Comparison of ENCODE assay signal across 20 cellular contexts in genomic region chr6:3724451-3725144, GRCh38. TPM values are rescaled to one million over a fixed set of nuclear protein-coding genes. Genes with fewer than 3 reads are reported as not detected.
DNase-seq lines count a peak whose midpoint lies in the region; ATAC-seq and TF ChIP-seq lines count a peak whose summit lies in the region.
"Had no signal": no experiment of that assay in that cellular context is flagged by ENCODE, and none has a peak within 500 bp of the region (broad histone marks: within the 10 kb centered on the region; RNA-seq: fewer than 3 reads in every experiment).

No MANE protein-coding gene starts in this region.

- peak overlapping the region in 1 of 2 donors; percentile 81 for H3K27ac ChIP-seq in coronary artery
- H3K27ac ChIP-seq in mesenchymal stem cell (ENCODE audit: low read length, poor library complexity, severe bottlenecking) = no peak overlapping the region
- H3K27ac ChIP-seq in upper lobe of left lung = peak overlapping the region in 2 of 4 donors; percentile 69 to 85
- H3K27ac ChIP-seq: A549, adrenal gland had no signal

- H2BK120ac ChIP-seq in mesenchymal stem cell (ENCODE audit: low read depth, low read length) = no peak overlapping the region

- H3K23ac ChIP-seq in mesenchymal stem cell (ENCODE audit: low read length in 2 of 2) = no peak overlapping the region

- DNase-seq in Right ventricle myocardium inferior (ENCODE audit: missing footprints) = no peak
- no peak for DNase-seq in cardiac septum (ENCODE audit: low spot score)
- no peak for DNase-seq in coronary artery (ENCODE audit: low spot score)
- no peak for DNase-seq in mesenchymal stem cell
- no peak for DNase-seq in upper lobe of left lung
- no peak for DNase-seq in activated T-cell treated with anti-CD3 and anti-CD28 coated beads, Interleukin-2, amount 50 U/mL, for 24 hours
- no peak for DNase-seq in foreskin melanocyte
- DNase-seq: activated CD4-positive, CD25-positive, alpha-beta regulatory T cell; activated CD8-positive, alpha-beta T cell treated with anti-CD3 and anti-CD28 coated beads, Interleukin-2, amount 10 ng/mL, durations not matched to agents 7 days and 5 days; adrenal gland; CD8-positive, alpha-beta memory T cell; natural killer cell; NCI-H1694; NCI-H446; SHP77 treated with DMSO at 0.1 percent for 48 hours; stimulated activated naive CD8-positive, alpha-beta T cell treated with anti-CD3 and anti-CD28 coated beads, Interleukin-15, Interleukin-2, amounts not matched to agents 100 U/mL and 50 U/mL, for 24 hours; T-helper 2 cell had no signal

- H3K4ac ChIP-seq in mesenchymal stem cell (ENCODE audit: low read depth in 1 of 2, low read length in 2 of 2) = no peak overlapping the region

- no peak overlapping the region for H3K4me2 ChIP-seq in mesenchymal stem cell (ENCODE audit: low read length, poor library complexity, severe bottlenecking)
- H3K4me2 ChIP-seq: A549 had no signal

- no peak for TF ChIP-seq EP300 in upper lobe of left lung (IDR thresholded peaks at IDR 0.05)

- H3K4me3 ChIP-seq in coronary artery = peak overlapping the region; percentile 39
- no peak overlapping the region for H3K4me3 ChIP-seq in mesenchymal stem cell (ENCODE audit: insufficient read depth in 1 of 2, low read depth in 1 of 2, low read length in 2 of 2)
- no peak overlapping the region for H3K4me3 ChIP-seq in upper lobe of left lung
- H3K4me3 ChIP-seq: A549, adrenal gland had no signal

- no peak overlapping the region for H2BK12ac ChIP-seq in mesenchymal stem cell (ENCODE audit: low read length in 2 of 2)

- H3K9me3 ChIP-seq in mesenchymal stem cell (ENCODE audit: control insufficient read depth, low read length) (no peaks in the 10 kb centered on the region), upper lobe of left lung (no peaks in the 10 kb centered on the region)
- H3K9me3 ChIP-seq: A549, adrenal gland had no signal

- H3K4me1 Mint-ChIP-seq in activated T-cell treated with anti-CD3 and anti-CD28 coated beads, Interleukin-2, amount 50 U/mL, for 24 hours (ENCODE audit: low read depth) = peaks cover 2% of the 10 kb centered on the region
- H3K4me1 Mint-ChIP-seq: natural killer cell had no signal

- no peak overlapping the region for H2AFZ ChIP-seq in mesenchymal stem cell (ENCODE audit: low read depth, low read length)

- peak overlapping the region; percentile 55 for H4K8ac ChIP-seq in mesenchymal stem cell (ENCODE audit: low read length)

- WGBS in mesenchymal stem cell = 84% methylated on average over 22 of the region's 22 CpGs
- WGBS in upper lobe of left lung, 2 donors = 77 to 88% methylated on average over 10 to 22 of the region's 22 CpGs

- H3K27me3 Mint-ChIP-seq in activated T-cell treated with anti-CD3 and anti-CD28 coated beads, Interleukin-2, amount 50 U/mL, for 24 hours = no peaks in the 10 kb centered on the region

- H3K9ac ChIP-seq in mesenchymal stem cell (ENCODE audit: low read length) = peak overlapping the region; percentile 51

- H3K36me3 ChIP-seq in mesenchymal stem cell (ENCODE audit: control insufficient read depth in 1 of 2, insufficient read depth in 2 of 2, low read depth in 1 of 2, low read length in 2 of 2) (peaks cover 64 to 78% of the 10 kb centered on the region in 2 experiments), upper lobe of left lung (peaks cover 12 to 63% (median 42%) of the 10 kb centered on the region in 4 donors)

- H3K27me3 ChIP-seq in mesenchymal stem cell (ENCODE audit: control insufficient read depth in 1 of 2, insufficient read depth in 1 of 2, low read length in 2 of 2) (no peaks in the 10 kb centered on the region), upper lobe of left lung (no peaks in the 10 kb centered on the region)
- H3K27me3 ChIP-seq: adrenal gland had no signal

- H3K14ac ChIP-seq in mesenchymal stem cell (ENCODE audit: low read length in 2 of 2) = no peak overlapping the region

- no peak overlapping the region for H3K18ac ChIP-seq in mesenchymal stem cell (ENCODE audit: low read depth in 1 of 2, low read length in 2 of 2)

- no peak overlapping the region for H2AK5ac ChIP-seq in mesenchymal stem cell (ENCODE audit: low read length, severe bottlenecking)

- H2BK5ac ChIP-seq in mesenchymal stem cell (ENCODE audit: low read depth, low read length, poor library complexity, severe bottlenecking) = no peak overlapping the region

- peaks cover 7% of the 10 kb centered on the region for H3K4me1 ChIP-seq in mesenchymal stem cell (ENCODE audit: control insufficient read depth, insufficient read depth, low read depth, low read length)
- peaks cover 0 to 19% (median 10%) of the 10 kb centered on the region in 4 donors for H3K4me1 ChIP-seq in upper lobe of left lung
- H3K4me1 ChIP-seq: A549, adrenal gland had no signal

- no peaks in the 10 kb centered on the region for H3K36me3 Mint-ChIP-seq in activated T-cell treated with anti-CD3 and anti-CD28 coated beads, Interleukin-2, amount 50 U/mL, for 24 hours (ENCODE audit: low read depth)
- H3K36me3 Mint-ChIP-seq: CD8-positive, alpha-beta memory T cell; natural killer cell had no signal

- no peak overlapping the region for H4K91ac ChIP-seq in mesenchymal stem cell (ENCODE audit: low read length)

- H3K27ac Mint-ChIP-seq in activated T-cell treated with anti-CD3 and anti-CD28 coated beads, Interleukin-2, amount 50 U/mL, for 24 hours = no peak overlapping the region
- H3K27ac Mint-ChIP-seq: activated CD8-positive, alpha-beta T cell treated with anti-CD3 and anti-CD28 coated beads, Interleukin-2, amount 10 ng/mL, durations not matched to agents 7 days and 5 days; activated T-helper 1 cell treated with anti-CD3 and anti-CD28 coated beads, Interleukin-12 subunit alpha, Interleukin-12 subunit beta, Interleukin-2, Interleukin-4 antibody, amounts not matched to agents 30 ng/mL and 10 ng/mL and 1 ng/mL, durations not matched to agents 14 hours and 24 hours and 36 hours; natural killer cell had no signal

- no peak for TF ChIP-seq POLR2A in upper lobe of left lung (IDR thresholded peaks at IDR 0.05)

- no peaks in the 10 kb centered on the region for H3K9me3 Mint-ChIP-seq in activated T-cell treated with anti-CD3 and anti-CD28 coated beads, Interleukin-2, amount 50 U/mL, for 24 hours
- H3K9me3 Mint-ChIP-seq: activated T-helper 1 cell treated with anti-CD3 and anti-CD28 coated beads, Interleukin-12 subunit alpha, Interleukin-12 subunit beta, Interleukin-2, Interleukin-4 antibody, amounts not matched to agents 30 ng/mL and 10 ng/mL and 1 ng/mL, durations not matched to agents 14 hours and 24 hours and 36 hours; CD8-positive, alpha-beta memory T cell; natural killer cell had no signal

- peaks cover 58% of the 10 kb centered on the region for H3K79me1 ChIP-seq in mesenchymal stem cell (replicated peaks; ENCODE audit: low read length, poor library complexity, severe bottlenecking)

- H2BK15ac ChIP-seq in mesenchymal stem cell (ENCODE audit: low read depth, poor library complexity, severe bottlenecking) = no peak overlapping the region

- peak; percentile 60 for ATAC-seq in Right ventricle myocardium inferior
- ATAC-seq in upper lobe of left lung (ENCODE audit: low FRiP score in 2 of 2) = peak; percentile 2 to 41
- ATAC-seq in GM18519 (IDR thresholded peaks at IDR 0.05; ENCODE audit: low FRiP score, unreplicated experiment) = no peak
- ATAC-seq: A549; activated CD8-positive, alpha-beta T cell treated with anti-CD3 and anti-CD28 coated beads, Interleukin-2, amount 10 ng/mL, durations not matched to agents 7 days and 5 days; stimulated activated naive CD8-positive, alpha-beta T cell treated with anti-CD3 and anti-CD28 coated beads, Interleukin-15, Interleukin-2, amounts not matched to agents 100 U/mL and 50 U/mL, for 24 hours had no signal

- no peak overlapping the region for H3K4me3 Mint-ChIP-seq in activated T-cell treated with anti-CD3 and anti-CD28 coated beads, Interleukin-2, amount 50 U/mL, for 24 hours
- H3K4me3 Mint-ChIP-seq: activated CD8-positive, alpha-beta T cell treated with anti-CD3 and anti-CD28 coated beads, Interleukin-2, amount 10 ng/mL, durations not matched to agents 7 days and 5 days; activated T-helper 1 cell treated with anti-CD3 and anti-CD28 coated beads, Interleukin-12 subunit alpha, Interleukin-12 subunit beta, Interleukin-2, Interleukin-4 antibody, amounts not matched to agents 30 ng/mL and 10 ng/mL and 1 ng/mL, durations not matched to agents 14 hours and 24 hours and 36 hours; CD8-positive, alpha-beta memory T cell; natural killer cell had no signal

- intact Hi-C loops in Right ventricle myocardium inferior (cut with DNase I) = loop anchor here (10.0 kb wide), 1 partner anchor 310 kb away; no protein-coding TSS in a partner anchor
- intact Hi-C loops in cardiac septum (cut with DNase I) = no loop called here

- TF ChIP-seq CTCF in coronary artery (IDR thresholded peaks at IDR 0.05) = no peak
- TF ChIP-seq CTCF in upper lobe of left lung (IDR thresholded peaks at IDR 0.05) = no peak

RNA-seq across cellular contexts. Expression of gene PXDC1, which starts 26.9 kb away (rescaled TPM):
- total RNA-seq in Right ventricle myocardium inferior = 29.7 TPM
- 31.7 TPM for total RNA-seq in cardiac septum
- 40.5 TPM for polyA plus RNA-seq in mesenchymal stem cell (2013, experiment 1 of 2)
- polyA plus RNA-seq in mesenchymal stem cell (2013, experiment 2 of 2) = 41.6 TPM
- 100 to 1,000 TPM in 3 of 6 donors, 10 to 100 TPM in 3; 51.6 to 118 (median 95.3) TPM for total RNA-seq in upper lobe of left lung
- total RNA-seq: activated CD8-positive, alpha-beta T cell treated with anti-CD3 and anti-CD28 coated beads, Interleukin-2, amount 10 ng/mL, durations not matched to agents 7 days and 5 days had no signal
- polyA plus RNA-seq: CD8-positive, alpha-beta memory T cell had no signal
